ENCODE assay signal across 1 cellular context in the genomic region with DNA sequence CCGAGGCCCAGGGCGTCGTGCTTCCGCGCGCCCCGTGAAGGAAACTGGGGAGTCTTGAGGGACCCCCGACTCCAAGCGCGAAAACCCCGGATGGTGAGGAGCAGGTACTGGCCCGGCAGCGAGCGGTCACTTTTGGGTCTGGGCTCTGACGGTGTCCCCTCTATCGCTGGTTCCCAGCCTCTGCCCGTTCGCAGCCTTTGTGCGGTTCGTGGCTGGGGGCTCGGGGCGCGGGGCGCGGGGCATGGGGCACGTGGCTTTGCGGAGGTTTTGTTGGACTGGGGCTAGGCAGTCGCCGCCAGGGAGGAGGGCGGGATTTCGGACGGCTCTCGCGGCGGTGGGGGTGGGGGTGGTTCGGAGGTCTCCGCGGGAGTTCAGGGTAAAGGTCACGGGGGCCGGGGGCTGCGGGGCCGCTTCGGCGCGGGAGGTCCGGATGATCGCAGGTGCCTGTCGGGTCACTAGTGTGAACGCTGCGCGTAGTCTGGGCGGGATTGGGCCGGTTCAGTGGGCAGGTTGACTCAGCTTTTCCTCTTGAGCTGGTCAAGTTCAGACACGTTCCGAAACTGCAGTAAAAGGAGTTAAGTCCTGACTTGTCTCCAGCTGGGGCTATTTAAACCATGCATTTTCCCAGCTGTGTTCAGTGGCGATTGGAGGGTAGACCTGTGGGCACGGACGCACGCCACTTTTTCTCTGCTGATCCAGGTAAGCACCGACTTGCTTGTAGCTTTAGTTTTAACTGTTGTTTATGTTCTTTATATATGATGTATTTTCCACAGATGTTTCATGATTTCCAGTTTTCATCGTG.
TF ChIP-seq lines count a peak whose summit lies in the region.

No MANE protein-coding gene starts in this region.

TF ChIP-seq in HepG2, 621 proteins besides CTCF, POLR2A, EP300 and RAD21 (continued from another document and continues in another):
- TF ChIP-seq, protein P1, sequence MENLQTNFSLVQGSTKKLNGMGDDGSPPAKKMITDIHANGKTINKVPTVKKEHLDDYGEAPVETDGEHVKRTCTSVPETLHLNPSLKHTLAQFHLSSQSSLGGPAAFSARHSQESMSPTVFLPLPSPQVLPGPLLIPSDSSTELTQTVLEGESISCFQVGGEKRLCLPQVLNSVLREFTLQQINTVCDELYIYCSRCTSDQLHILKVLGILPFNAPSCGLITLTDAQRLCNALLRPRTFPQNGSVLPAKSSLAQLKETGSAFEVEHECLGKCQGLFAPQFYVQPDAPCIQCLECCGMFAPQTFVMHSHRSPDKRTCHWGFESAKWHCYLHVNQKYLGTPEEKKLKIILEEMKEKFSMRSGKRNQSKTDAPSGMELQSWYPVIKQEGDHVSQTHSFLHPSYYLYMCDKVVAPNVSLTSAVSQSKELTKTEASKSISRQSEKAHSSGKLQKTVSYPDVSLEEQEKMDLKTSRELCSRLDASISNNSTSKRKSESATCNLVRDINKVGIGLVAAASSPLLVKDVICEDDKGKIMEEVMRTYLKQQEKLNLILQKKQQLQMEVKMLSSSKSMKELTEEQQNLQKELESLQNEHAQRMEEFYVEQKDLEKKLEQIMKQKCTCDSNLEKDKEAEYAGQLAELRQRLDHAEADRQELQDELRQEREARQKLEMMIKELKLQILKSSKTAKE (CRISPR knock-in tag; IDR thresholded peaks at IDR 0.05; ENCODE audit: borderline replicate concordance): peak; percentile 94
- no peak for TF ChIP-seq REPIN1 (CRISPR knock-in tag; IDR thresholded peaks at IDR 0.05; ENCODE audit: borderline replicate concordance, low read depth)
- TF ChIP-seq, protein P2, sequence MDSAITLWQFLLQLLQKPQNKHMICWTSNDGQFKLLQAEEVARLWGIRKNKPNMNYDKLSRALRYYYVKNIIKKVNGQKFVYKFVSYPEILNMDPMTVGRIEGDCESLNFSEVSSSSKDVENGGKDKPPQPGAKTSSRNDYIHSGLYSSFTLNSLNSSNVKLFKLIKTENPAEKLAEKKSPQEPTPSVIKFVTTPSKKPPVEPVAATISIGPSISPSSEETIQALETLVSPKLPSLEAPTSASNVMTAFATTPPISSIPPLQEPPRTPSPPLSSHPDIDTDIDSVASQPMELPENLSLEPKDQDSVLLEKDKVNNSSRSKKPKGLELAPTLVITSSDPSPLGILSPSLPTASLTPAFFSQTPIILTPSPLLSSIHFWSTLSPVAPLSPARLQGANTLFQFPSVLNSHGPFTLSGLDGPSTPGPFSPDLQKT (CRISPR knock-in tag; IDR thresholded peaks at IDR 0.05; ENCODE audit: borderline replicate concordance): 0 out of 2 replicates have a peak, but pooled peaks have one; percentile 41
- no peak for TF ChIP-seq NFYC (CRISPR knock-in tag; IDR thresholded peaks at IDR 0.05)
- TF ChIP-seq, protein P3, sequence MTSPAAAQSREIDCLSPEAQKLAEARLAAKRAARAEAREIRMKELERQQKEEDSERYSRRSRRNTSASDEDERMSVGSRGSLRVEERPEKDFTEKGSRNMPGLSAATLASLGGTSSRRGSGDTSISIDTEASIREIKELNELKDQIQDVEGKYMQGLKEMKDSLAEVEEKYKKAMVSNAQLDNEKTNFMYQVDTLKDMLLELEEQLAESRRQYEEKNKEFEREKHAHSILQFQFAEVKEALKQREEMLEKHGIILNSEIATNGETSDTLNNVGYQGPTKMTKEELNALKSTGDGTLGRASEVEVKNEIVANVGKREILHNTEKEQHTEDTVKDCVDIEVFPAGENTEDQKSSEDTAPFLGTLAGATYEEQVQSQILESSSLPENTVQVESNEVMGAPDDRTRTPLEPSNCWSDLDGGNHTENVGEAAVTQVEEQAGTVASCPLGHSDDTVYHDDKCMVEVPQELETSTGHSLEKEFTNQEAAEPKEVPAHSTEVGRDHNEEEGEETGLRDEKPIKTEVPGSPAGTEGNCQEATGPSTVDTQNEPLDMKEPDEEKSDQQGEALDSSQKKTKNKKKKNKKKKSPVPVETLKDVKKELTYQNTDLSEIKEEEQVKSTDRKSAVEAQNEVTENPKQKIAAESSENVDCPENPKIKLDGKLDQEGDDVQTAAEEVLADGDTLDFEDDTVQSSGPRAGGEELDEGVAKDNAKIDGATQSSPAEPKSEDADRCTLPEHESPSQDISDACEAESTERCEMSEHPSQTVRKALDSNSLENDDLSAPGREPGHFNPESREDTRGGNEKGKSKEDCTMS (CRISPR knock-in tag; conservative IDR thresholded peaks at IDR 0.05): no peak
- TF ChIP-seq, protein P4, sequence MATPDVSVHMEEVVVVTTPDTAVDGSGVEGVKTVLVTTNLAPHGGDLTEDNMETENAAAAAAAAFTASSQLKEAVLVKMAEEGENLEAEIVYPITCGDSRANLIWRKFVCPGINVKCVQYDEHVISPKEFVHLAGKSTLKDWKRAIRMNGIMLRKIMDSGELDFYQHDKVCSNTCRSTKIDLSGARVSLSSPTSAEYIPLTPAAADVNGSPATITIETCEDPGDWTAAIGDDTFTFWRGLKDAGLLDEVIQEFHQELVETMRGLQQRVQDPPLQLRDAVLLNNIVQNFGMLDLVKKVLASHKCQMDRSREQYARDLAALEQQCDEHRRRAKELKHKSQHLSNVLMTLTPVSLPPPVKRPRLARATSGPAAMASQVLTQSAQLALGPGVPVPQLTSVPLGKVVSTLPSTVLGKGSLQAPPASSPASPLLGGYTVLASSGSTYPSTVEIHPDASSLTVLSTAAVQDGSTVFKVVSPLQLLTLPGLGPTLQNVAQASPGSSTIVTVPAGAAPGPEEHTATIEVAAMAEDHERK (CRISPR knock-in tag; IDR thresholded peaks at IDR 0.05; ENCODE audit: low read depth): no peak
- TF ChIP-seq, protein P5, sequence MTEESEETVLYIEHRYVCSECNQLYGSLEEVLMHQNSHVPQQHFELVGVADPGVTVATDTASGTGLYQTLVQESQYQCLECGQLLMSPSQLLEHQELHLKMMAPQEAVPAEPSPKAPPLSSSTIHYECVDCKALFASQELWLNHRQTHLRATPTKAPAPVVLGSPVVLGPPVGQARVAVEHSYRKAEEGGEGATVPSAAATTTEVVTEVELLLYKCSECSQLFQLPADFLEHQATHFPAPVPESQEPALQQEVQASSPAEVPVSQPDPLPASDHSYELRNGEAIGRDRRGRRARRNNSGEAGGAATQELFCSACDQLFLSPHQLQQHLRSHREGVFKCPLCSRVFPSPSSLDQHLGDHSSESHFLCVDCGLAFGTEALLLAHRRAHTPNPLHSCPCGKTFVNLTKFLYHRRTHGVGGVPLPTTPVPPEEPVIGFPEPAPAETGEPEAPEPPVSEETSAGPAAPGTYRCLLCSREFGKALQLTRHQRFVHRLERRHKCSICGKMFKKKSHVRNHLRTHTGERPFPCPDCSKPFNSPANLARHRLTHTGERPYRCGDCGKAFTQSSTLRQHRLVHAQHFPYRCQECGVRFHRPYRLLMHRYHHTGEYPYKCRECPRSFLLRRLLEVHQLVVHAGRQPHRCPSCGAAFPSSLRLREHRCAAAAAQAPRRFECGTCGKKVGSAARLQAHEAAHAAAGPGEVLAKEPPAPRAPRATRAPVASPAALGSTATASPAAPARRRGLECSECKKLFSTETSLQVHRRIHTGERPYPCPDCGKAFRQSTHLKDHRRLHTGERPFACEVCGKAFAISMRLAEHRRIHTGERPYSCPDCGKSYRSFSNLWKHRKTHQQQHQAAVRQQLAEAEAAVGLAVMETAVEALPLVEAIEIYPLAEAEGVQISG (CRISPR knock-in tag; IDR thresholded peaks at IDR 0.05): peak; percentile 80
- TF ChIP-seq, protein P6, sequence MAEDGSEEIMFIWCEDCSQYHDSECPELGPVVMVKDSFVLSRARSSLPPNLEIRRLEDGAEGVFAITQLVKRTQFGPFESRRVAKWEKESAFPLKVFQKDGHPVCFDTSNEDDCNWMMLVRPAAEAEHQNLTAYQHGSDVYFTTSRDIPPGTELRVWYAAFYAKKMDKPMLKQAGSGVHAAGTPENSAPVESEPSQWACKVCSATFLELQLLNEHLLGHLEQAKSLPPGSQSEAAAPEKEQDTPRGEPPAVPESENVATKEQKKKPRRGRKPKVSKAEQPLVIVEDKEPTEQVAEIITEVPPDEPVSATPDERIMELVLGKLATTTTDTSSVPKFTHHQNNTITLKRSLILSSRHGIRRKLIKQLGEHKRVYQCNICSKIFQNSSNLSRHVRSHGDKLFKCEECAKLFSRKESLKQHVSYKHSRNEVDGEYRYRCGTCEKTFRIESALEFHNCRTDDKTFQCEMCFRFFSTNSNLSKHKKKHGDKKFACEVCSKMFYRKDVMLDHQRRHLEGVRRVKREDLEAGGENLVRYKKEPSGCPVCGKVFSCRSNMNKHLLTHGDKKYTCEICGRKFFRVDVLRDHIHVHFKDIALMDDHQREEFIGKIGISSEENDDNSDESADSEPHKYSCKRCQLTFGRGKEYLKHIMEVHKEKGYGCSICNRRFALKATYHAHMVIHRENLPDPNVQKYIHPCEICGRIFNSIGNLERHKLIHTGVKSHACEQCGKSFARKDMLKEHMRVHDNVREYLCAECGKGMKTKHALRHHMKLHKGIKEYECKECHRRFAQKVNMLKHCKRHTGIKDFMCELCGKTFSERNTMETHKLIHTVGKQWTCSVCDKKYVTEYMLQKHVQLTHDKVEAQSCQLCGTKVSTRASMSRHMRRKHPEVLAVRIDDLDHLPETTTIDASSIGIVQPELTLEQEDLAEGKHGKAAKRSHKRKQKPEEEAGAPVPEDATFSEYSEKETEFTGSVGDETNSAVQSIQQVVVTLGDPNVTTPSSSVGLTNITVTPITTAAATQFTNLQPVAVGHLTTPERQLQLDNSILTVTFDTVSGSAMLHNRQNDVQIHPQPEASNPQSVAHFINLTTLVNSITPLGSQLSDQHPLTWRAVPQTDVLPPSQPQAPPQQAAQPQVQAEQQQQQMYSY (CRISPR knock-in tag; IDR thresholded peaks at IDR 0.05): no peak
- TF ChIP-seq, protein P7, sequence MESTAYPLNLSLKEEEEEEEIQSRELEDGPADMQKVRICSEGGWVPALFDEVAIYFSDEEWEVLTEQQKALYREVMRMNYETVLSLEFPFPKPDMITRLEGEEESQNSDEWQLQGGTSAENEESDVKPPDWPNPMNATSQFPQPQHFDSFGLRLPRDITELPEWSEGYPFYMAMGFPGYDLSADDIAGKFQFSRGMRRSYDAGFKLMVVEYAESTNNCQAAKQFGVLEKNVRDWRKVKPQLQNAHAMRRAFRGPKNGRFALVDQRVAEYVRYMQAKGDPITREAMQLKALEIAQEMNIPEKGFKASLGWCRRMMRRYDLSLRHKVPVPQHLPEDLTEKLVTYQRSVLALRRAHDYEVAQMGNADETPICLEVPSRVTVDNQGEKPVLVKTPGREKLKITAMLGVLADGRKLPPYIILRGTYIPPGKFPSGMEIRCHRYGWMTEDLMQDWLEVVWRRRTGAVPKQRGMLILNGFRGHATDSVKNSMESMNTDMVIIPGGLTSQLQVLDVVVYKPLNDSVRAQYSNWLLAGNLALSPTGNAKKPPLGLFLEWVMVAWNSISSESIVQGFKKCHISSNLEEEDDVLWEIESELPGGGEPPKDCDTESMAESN (CRISPR knock-in tag; conservative IDR thresholded peaks at IDR 0.05): no peak
- TF ChIP-seq KDM4B (CRISPR knock-in tag; IDR thresholded peaks at IDR 0.05): peak; percentile 82; the same call in 1 of the 2 replicates
- TF ChIP-seq GATAD1 (CRISPR knock-in tag; IDR thresholded peaks at IDR 0.05): no peak
- peak; percentile 83 for TF ChIP-seq HNF4A (CRISPR knock-in tag; IDR thresholded peaks at IDR 0.05)
- TF ChIP-seq SALL1 (CRISPR knock-in tag; IDR thresholded peaks at IDR 0.05): peak; percentile 70
- TF ChIP-seq IRF2 (CRISPR knock-in tag; IDR thresholded peaks at IDR 0.05): peak; percentile 26; the same call in 1 of the 2 replicates
- no peak for TF ChIP-seq ZFP1 (CRISPR knock-in tag; IDR thresholded peaks at IDR 0.05)
- TF ChIP-seq POLR2G (IDR thresholded peaks at IDR 0.05; ENCODE audit: low read depth, low read length): peak; percentile 99
- TF ChIP-seq MXD4 (CRISPR knock-in tag; IDR thresholded peaks at IDR 0.05): no peak
- TF ChIP-seq ZC3H4 (CRISPR knock-in tag; IDR thresholded peaks at IDR 0.05; ENCODE audit: borderline replicate concordance): no peak
- no peak for TF ChIP-seq SIN3B (IDR thresholded peaks at IDR 0.05; ENCODE audit: low read length)
- no peak for TF ChIP-seq SRSF4 (IDR thresholded peaks at IDR 0.05; ENCODE audit: low read depth, low read length, poor library complexity, severe bottlenecking)
- peak; percentile 97 for TF ChIP-seq RARA (CRISPR knock-in tag; IDR thresholded peaks at IDR 0.05)
- TF ChIP-seq, protein P8, sequence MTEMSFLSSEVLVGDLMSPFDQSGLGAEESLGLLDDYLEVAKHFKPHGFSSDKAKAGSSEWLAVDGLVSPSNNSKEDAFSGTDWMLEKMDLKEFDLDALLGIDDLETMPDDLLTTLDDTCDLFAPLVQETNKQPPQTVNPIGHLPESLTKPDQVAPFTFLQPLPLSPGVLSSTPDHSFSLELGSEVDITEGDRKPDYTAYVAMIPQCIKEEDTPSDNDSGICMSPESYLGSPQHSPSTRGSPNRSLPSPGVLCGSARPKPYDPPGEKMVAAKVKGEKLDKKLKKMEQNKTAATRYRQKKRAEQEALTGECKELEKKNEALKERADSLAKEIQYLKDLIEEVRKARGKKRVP (CRISPR knock-in tag; IDR thresholded peaks at IDR 0.05): peak in 1 of 2 experiments; percentile 60; a peak in 1 of 4 replicates
- TF ChIP-seq ZSCAN12 (CRISPR knock-in tag; IDR thresholded peaks at IDR 0.05): no peak
- TF ChIP-seq IRX3 (CRISPR knock-in tag; IDR thresholded peaks at IDR 0.05; ENCODE audit: borderline replicate concordance, low read depth): 0 out of 2 replicates have a peak, but pooled peaks have one; percentile 19
- TF ChIP-seq FIP1L1 (IDR thresholded peaks at IDR 0.05; ENCODE audit: borderline replicate concordance, insufficient read depth, low read depth, low read length): no peak; the same call in 1 of the 2 replicates
- no peak for TF ChIP-seq KLF15 (CRISPR knock-in tag; IDR thresholded peaks at IDR 0.05; ENCODE audit: borderline replicate concordance)
- peak; percentile 61; the same call in 1 of the 2 replicates for TF ChIP-seq MIXL1 (CRISPR knock-in tag; IDR thresholded peaks at IDR 0.05)
- TF ChIP-seq ZNF878 (CRISPR knock-in tag; IDR thresholded peaks at IDR 0.05): peak; percentile 63
- TF ChIP-seq, protein P9, sequence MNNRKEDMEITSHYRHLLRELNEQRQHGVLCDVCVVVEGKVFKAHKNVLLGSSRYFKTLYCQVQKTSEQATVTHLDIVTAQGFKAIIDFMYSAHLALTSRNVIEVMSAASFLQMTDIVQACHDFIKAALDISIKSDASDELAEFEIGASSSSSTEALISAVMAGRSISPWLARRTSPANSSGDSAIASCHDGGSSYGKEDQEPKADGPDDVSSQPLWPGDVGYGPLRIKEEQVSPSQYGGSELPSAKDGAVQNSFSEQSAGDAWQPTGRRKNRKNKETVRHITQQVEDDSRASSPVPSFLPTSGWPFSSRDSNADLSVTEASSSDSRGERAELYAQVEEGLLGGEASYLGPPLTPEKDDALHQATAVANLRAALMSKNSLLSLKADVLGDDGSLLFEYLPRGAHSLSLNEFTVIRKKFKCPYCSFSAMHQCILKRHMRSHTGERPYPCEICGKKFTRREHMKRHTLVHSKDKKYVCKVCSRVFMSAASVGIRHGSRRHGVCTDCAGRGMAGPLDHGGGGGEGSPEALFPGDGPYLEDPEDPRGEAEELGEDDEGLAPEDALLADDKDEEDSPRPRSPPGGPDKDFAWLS (CRISPR knock-in tag; IDR thresholded peaks at IDR 0.05; ENCODE audit: borderline replicate concordance): no peak
- no peak; the same call in none of the 2 replicates for TF ChIP-seq HIVEP1 (CRISPR knock-in tag; IDR thresholded peaks at IDR 0.05)
- TF ChIP-seq SOX5 (CRISPR knock-in tag; IDR thresholded peaks at IDR 0.05; ENCODE audit: borderline replicate concordance): peak; percentile 63; the same call in 1 of the 2 replicates
- TF ChIP-seq ZMYM4 (CRISPR knock-in tag; IDR thresholded peaks at IDR 0.05): no peak; the same call in 1 of the 2 replicates
- TF ChIP-seq ZNF431 (CRISPR knock-in tag; IDR thresholded peaks at IDR 0.05; ENCODE audit: borderline replicate concordance, low read depth): peak; percentile 50
